In the genomic region with DNA sequence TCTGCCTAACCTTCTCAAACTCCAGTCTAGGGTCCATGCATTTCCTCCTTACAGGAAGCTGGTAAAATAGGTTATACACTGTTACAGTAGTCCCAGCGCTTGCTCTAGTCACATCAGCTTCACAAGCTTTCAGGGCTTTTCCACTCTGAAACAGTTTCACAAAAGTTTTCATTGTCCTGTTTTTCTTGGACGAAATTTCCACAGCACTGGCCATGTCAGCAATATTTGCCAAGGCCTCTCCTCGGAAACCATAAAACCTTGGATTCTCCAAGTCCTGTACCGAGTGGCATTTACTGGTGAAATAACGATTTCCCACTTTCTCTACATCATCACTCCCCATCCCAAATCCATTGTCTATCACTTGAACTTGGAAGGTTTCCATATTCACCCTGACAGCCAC, we compare ENCODE assay signal across 17 cellular contexts. TPM values are rescaled to one million over a fixed set of nuclear protein-coding genes. Genes with fewer than 3 reads are reported as not detected.
A peak's percentile ranks its signal among the peaks of the same experiment; 100 is the strongest.
DNase-seq lines count a peak whose midpoint lies in the region; ATAC-seq and TF ChIP-seq lines count a peak whose summit lies in the region.
"Had no signal": no experiment of that assay in that cellular context is flagged by ENCODE, and none has a peak within 500 bp of the region (broad histone marks: within the 10 kb centered on the region; RNA-seq: fewer than 3 reads in every experiment).

No MANE protein-coding gene starts in this region.

- DNase-seq in fibroblast of the aortic adventitia (ENCODE audit: low read depth) (peak; percentile 69), psoas muscle (no peak), tibial artery (peak in 1 of 2 donors; percentile 43), mucosa of gallbladder (ENCODE audit: low spot score) (no peak), NCI-H2196 (lab: John Stamatoyannopoulos, UW; ENCODE audit: unreplicated experiment) (no peak), spleen (no peak)
- no peak for DNase-seq in activated CD4-positive, alpha-beta memory T cell treated with anti-CD3 and anti-CD28 coated beads, Interleukin-2, amount 10 ng/mL, durations not matched to agents 7 days and 5 days
- DNase-seq: NCI-H2081, NCI-H526, retina, T-helper 9 cell had no signal

- POLR2A ChIA-PET in activated CD4-positive, alpha-beta memory T cell treated with anti-CD3 and anti-CD28 coated beads, Interleukin-2, amount 10 ng/mL, durations not matched to agents 7 days and 5 days (lab: Charles Lee) = interaction anchor here (1.0 to 2.5 kb wide), 6 partner anchors 14 to 167 kb away, joined by 3 to 13 read pairs (median 4); a partner anchor contains a TSS

- ATAC-seq in psoas muscle = no peak
- ATAC-seq: GM23338 had no signal

- CTCF ChIA-PET in activated CD4-positive, alpha-beta memory T cell treated with anti-CD3 and anti-CD28 coated beads, Interleukin-2, amount 10 ng/mL, durations not matched to agents 7 days and 5 days (lab: Charles Lee) = interaction anchor here (1.3 to 2.4 kb wide), 3 partner anchors 14 to 188 kb away, joined by 4 to 8 read pairs (median 4); a partner anchor contains a TSS

- H3K27me3 ChIP-seq in psoas muscle (ENCODE audit: insufficient read depth in 3 of 3, low read length in 2 of 3) = no peaks in the 10 kb centered on the region
- no peaks in the 10 kb centered on the region for H3K27me3 ChIP-seq in tibial artery
- H3K27me3 ChIP-seq in spleen (replicated peaks in 1 of 7) = no peaks in the 10 kb centered on the region
- H3K27me3 ChIP-seq: SJSA1 had no signal

- no peaks in the 10 kb centered on the region for H3K27me3 Mint-ChIP-seq in activated CD4-positive, alpha-beta memory T cell treated with anti-CD3 and anti-CD28 coated beads, Interleukin-2, amount 10 ng/mL, durations not matched to agents 7 days and 5 days

- H3K4me3 ChIP-seq in fibroblast of the aortic adventitia (ENCODE audit: low read depth, low read length) (peak overlapping the region; percentile 39), psoas muscle (no peak overlapping the region), tibial artery (peak overlapping the region in 1 of 2 donors; percentile 4), spleen (no peak overlapping the region)
- H3K4me3 ChIP-seq: BLaER1, GM23338, lung, SJSA1 had no signal

- peaks cover 42% of the 10 kb centered on the region for H3K36me3 Mint-ChIP-seq in activated CD4-positive, alpha-beta memory T cell treated with anti-CD3 and anti-CD28 coated beads, Interleukin-2, amount 10 ng/mL, durations not matched to agents 7 days and 5 days (ENCODE audit: low read depth)

- H3K36me3 ChIP-seq in psoas muscle (ENCODE audit: insufficient read depth in 1 of 2, low read depth in 1 of 2) (peaks cover 0 to 20% of the 10 kb centered on the region in 2 donors), tibial artery (no peaks in the 10 kb centered on the region), spleen (no peaks in the 10 kb centered on the region)

- no peak for TF ChIP-seq CTCF in fibroblast of the aortic adventitia (IDR thresholded peaks at IDR 0.05; ENCODE audit: insufficient read depth, low read length)
- no peak for TF ChIP-seq CTCF in psoas muscle (IDR thresholded peaks at IDR 0.05)
- no peak for TF ChIP-seq CTCF in tibial artery (IDR thresholded peaks at IDR 0.05)
- TF ChIP-seq CTCF in spleen (IDR thresholded peaks at IDR 0.05 in 8 of 11, conservative IDR thresholded peaks at IDR 0.05 in 3 of 11) = no peak

- H3K9me3 Mint-ChIP-seq in activated CD4-positive, alpha-beta memory T cell treated with anti-CD3 and anti-CD28 coated beads, Interleukin-2, amount 10 ng/mL, durations not matched to agents 7 days and 5 days = no peaks in the 10 kb centered on the region
- H3K9me3 Mint-ChIP-seq: GM23338, type B pancreatic cell had no signal

- H3K4me1 Mint-ChIP-seq in activated CD4-positive, alpha-beta memory T cell treated with anti-CD3 and anti-CD28 coated beads, Interleukin-2, amount 10 ng/mL, durations not matched to agents 7 days and 5 days = peaks cover 68% of the 10 kb centered on the region
- H3K4me1 Mint-ChIP-seq: GM23338 had no signal

- H3K27ac ChIP-seq in angular gyrus (ENCODE audit: low read depth, low read length) (peak overlapping the region; percentile 58), psoas muscle (peak overlapping the region; percentile 62), tibial artery (peak overlapping the region; percentile 45 to 96), spleen (peak overlapping the region in 1 of 8 donors; percentile 86)
- H3K27ac ChIP-seq: BLaER1, SJSA1 had no signal

- TF ChIP-seq POLR2A in spleen (IDR thresholded peaks at IDR 0.05) = no peak

- WGBS in psoas muscle, 3 donors = 51 to 76% (median 57%) methylated on average over 5 of the region's 5 CpGs
- 82 to 89% (median 87%) methylated on average over 5 of the region's 5 CpGs for WGBS in spleen, 5 donors

- intact Hi-C loops in psoas muscle (cut with DNase I) = loop anchor here in 1 of 2 donors (5.0 kb wide), 1 partner anchor 42 kb away; no protein-coding TSS in a partner anchor
- intact Hi-C loops in tibial artery (cut with DNase I; ENCODE audit: low total_unique reads) = no loop called here
- intact Hi-C loops in spleen (cut with DNase I; ENCODE audit: low total_unique reads) = no loop called here

- H3K4me3 Mint-ChIP-seq in activated CD4-positive, alpha-beta memory T cell treated with anti-CD3 and anti-CD28 coated beads, Interleukin-2, amount 10 ng/mL, durations not matched to agents 7 days and 5 days = no peak overlapping the region

- H3K4me1 ChIP-seq in psoas muscle = peaks cover 42% of the 10 kb centered on the region
- peaks cover 0 to 57% (median 29%) of the 10 kb centered on the region in 4 donors for H3K4me1 ChIP-seq in tibial artery
- H3K4me1 ChIP-seq in spleen = peaks cover 5 to 59% (median 35%) of the 10 kb centered on the region in 6 donors

- no peak overlapping the region for H3K27ac Mint-ChIP-seq in activated CD4-positive, alpha-beta memory T cell treated with anti-CD3 and anti-CD28 coated beads, Interleukin-2, amount 10 ng/mL, durations not matched to agents 7 days and 5 days
- H3K27ac Mint-ChIP-seq: GM23338, type B pancreatic cell had no signal

- H3K9me3 ChIP-seq in psoas muscle (no peaks in the 10 kb centered on the region), tibial artery (no peaks in the 10 kb centered on the region), spleen (no peaks in the 10 kb centered on the region)
- H3K9me3 ChIP-seq: BLaER1, SJSA1 had no signal

RNA-seq across cellular contexts. Expression of a gene that starts 2.1 kb away (rescaled TPM):
- 27.2 and 32.5 TPM in 2 replicates for total RNA-seq in fibroblast of the aortic adventitia (ENCODE audit: low replicate concordance)
- 10 to 100 TPM; 12.5 to 24.1 (median 17.2) TPM for total RNA-seq in psoas muscle
- 10 to 100 TPM in 1 of 3 donors, 1 to 10 TPM in 2; 7.9 to 15.7 (median 10.0) TPM for polyA plus RNA-seq in psoas muscle
- 33.2 TPM for total RNA-seq in mucosa of gallbladder
- total RNA-seq in activated CD4-positive, alpha-beta memory T cell treated with anti-CD3 and anti-CD28 coated beads, Interleukin-2, amount 10 ng/mL, durations not matched to agents 7 days and 5 days = 10 to 100 TPM; 16.0 to 16.6 TPM
- 10 to 100 TPM; 24.8 to 37.7 (median 33.3) TPM for total RNA-seq in spleen
- 10 to 100 TPM; 14.8 to 19.8 (median 15.7) TPM for polyA plus RNA-seq in spleen

RNA-seq across cellular contexts. Expression of a gene that starts 14.7 kb away (rescaled TPM):
- total RNA-seq in fibroblast of the aortic adventitia (ENCODE audit: low replicate concordance) (18.3 TPM in 1 of 2 replicates, not detected in the other), psoas muscle (10 to 100 TPM in 2 of 4 donors, 1 to 10 TPM in 2; 7.1 to 22.0 (median 10.6) TPM), mucosa of gallbladder (16.5 TPM), spleen (10 to 100 TPM in 6 of 7 donors, 1 to 10 TPM in 1; 6.8 to 27.7 (median 15.8) TPM)
- polyA plus RNA-seq in psoas muscle (10 to 100 TPM; 11.7 to 25.9 (median 17.1) TPM), spleen (10 to 100 TPM; 20.2 to 24.1 (median 21.3) TPM)
- total RNA-seq in activated CD4-positive, alpha-beta memory T cell treated with anti-CD3 and anti-CD28 coated beads, Interleukin-2, amount 10 ng/mL, durations not matched to agents 7 days and 5 days = 10 to 100 TPM; 52.7 to 53.8 TPM

RNA-seq across cellular contexts. Expression of a gene that starts 20.3 kb away (rescaled TPM):
- total RNA-seq in fibroblast of the aortic adventitia (ENCODE audit: low replicate concordance) = 0.90 and 1.6 TPM in 2 replicates
- total RNA-seq in psoas muscle = 1 to 10 TPM; 2.5 to 6.4 (median 3.6) TPM
- polyA plus RNA-seq in psoas muscle = 10 to 100 TPM in 1 of 3 donors, 1 to 10 TPM in 2; 2.7 to 17.3 (median 8.8) TPM
- total RNA-seq in mucosa of gallbladder = 3.9 TPM
- 1 to 10 TPM; 2.0 to 2.4 TPM for total RNA-seq in activated CD4-positive, alpha-beta memory T cell treated with anti-CD3 and anti-CD28 coated beads, Interleukin-2, amount 10 ng/mL, durations not matched to agents 7 days and 5 days
- 1 to 10 TPM in 6 of 7 donors, under 1 TPM in 1; 0.89 to 2.8 (median 1.1) TPM for total RNA-seq in spleen
- polyA plus RNA-seq in spleen = 1 to 10 TPM; 1.1 to 2.4 (median 1.2) TPM

RNA-seq across cellular contexts. Expression of a gene that starts 46.4 kb away (rescaled TPM):
- 16.4 and 34.2 TPM in 2 replicates for total RNA-seq in fibroblast of the aortic adventitia (ENCODE audit: low replicate concordance)
- total RNA-seq in psoas muscle = 10 to 100 TPM; 44.5 to 68.9 (median 54.6) TPM
- polyA plus RNA-seq in psoas muscle = 10 to 100 TPM; 64.4 to 91.9 (median 74.8) TPM
- 51.7 TPM for total RNA-seq in mucosa of gallbladder
- total RNA-seq in activated CD4-positive, alpha-beta memory T cell treated with anti-CD3 and anti-CD28 coated beads, Interleukin-2, amount 10 ng/mL, durations not matched to agents 7 days and 5 days = 10 to 100 TPM; 63.7 to 64.0 TPM
- total RNA-seq in spleen = 10 to 100 TPM; 18.7 to 38.1 (median 29.8) TPM
- 10 to 100 TPM; 16.0 to 24.4 (median 22.8) TPM for polyA plus RNA-seq in spleen
